ENCODE assay signal across 28 cellular contexts in the genomic region with DNA sequence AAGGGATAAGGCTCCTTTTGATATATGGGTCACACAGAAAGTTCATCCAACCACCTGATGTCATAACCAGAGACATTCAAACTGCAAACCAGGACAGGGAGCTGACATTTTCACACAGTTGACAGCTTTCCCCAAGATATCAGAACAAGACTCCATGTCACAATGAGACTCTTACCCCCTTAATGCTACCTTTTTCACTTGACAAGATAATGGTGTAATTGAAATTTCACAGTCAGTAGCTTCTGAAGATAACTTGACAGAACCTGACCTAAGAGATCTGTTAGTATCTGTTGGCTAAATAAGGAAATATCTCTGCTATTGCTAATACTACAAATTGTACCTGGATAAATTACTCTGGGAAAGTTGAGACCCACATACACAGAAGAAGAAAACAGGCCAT.
"Had no signal": no experiment of that assay in that cellular context is flagged by ENCODE, and none has a peak within 500 bp of the region (broad histone marks: within the 10 kb centered on the region; RNA-seq: fewer than 3 reads in every experiment).

No MANE protein-coding gene starts in this region.

- DNase-seq: activated CD4-positive, alpha-beta memory T cell treated with anti-CD3 and anti-CD28 coated beads for 36 hours; activated CD4-positive, alpha-beta T cell treated with anti-CD3 and anti-CD28 coated beads for 36 hours; activated CD4-positive, alpha-beta T cell treated with anti-CD3 and anti-CD28 coated beads, Interleukin-2, amount 10 ng/mL, durations not matched to agents 24 days and 14 days; activated CD4-positive, CD25-positive, alpha-beta regulatory T cell; activated CD4-positive, CD25-positive, alpha-beta regulatory T cell treated with anti-CD3 and anti-CD28 coated beads, Interleukin-2, amount 50 U/mL, for 72 hours; activated CD8-positive, alpha-beta memory T cell treated with anti-CD3 and anti-CD28 coated beads, Interleukin-2, amount 10 ng/mL, durations not matched to agents 7 days and 5 days; activated CD8-positive, alpha-beta memory T cell treated with anti-CD3 and anti-CD28 coated beads, Interleukin-2, amount 50 U/mL, for 4 hours; activated CD8-positive, alpha-beta T cell treated with anti-CD3 and anti-CD28 coated beads, Interleukin-2, amount 10 ng/mL, durations not matched to agents 7 days and 5 days; activated effector memory CD4-positive, alpha-beta T cell treated with anti-CD3 and anti-CD28 coated beads, Interleukin-2, amount 50 U/mL, for 16 hours; activated naive CD4-positive, alpha-beta T cell treated with anti-CD3 and anti-CD28 coated beads for 36 hours; activated naive CD8-positive, alpha-beta T cell treated with anti-CD3 and anti-CD28 coated beads for 36 hours; activated naive CD8-positive, alpha-beta T cell treated with anti-CD3 and anti-CD28 coated beads, Interleukin-2, amount 50 U/mL, for 24 hours; activated T-cell treated with anti-CD3 and anti-CD28 coated beads, Interleukin-2, amount 50 U/mL, for 1 hour; activated T-cell treated with anti-CD3 and anti-CD28 coated beads, Interleukin-2, amount 50 U/mL, for 48 hours; adrenal gland; amygdala; aorta; body of pancreas; dorsolateral prefrontal cortex; effector memory CD4-positive, alpha-beta T cell; erythroblast; foreskin keratinocyte; gastrocnemius medialis; glutamatergic neuron; heart left ventricle; T-helper 2 cell had no signal

- H3K27ac ChIP-seq: adrenal gland, body of pancreas, coronary artery, dorsolateral prefrontal cortex, esophagus muscularis mucosa, foreskin keratinocyte, gastrocnemius medialis, heart left ventricle had no signal

- H3K27me3 ChIP-seq: adrenal gland, body of pancreas, dorsolateral prefrontal cortex, esophagus muscularis mucosa, foreskin keratinocyte, gastrocnemius medialis, heart left ventricle had no signal

- H3K36me3 ChIP-seq: adrenal gland, esophagus muscularis mucosa, gastrocnemius medialis, heart left ventricle had no signal

- H3K4me3 ChIP-seq: adrenal gland, body of pancreas, coronary artery, dorsolateral prefrontal cortex, esophagus muscularis mucosa, gastrocnemius medialis, heart left ventricle had no signal

- H3K9me3 ChIP-seq: adrenal gland, body of pancreas, esophagus muscularis mucosa, gastrocnemius medialis had no signal

- ATAC-seq: activated CD4-positive, alpha-beta T cell treated with anti-CD3 and anti-CD28 coated beads for 36 hours; activated CD8-positive, alpha-beta memory T cell treated with anti-CD3 and anti-CD28 coated beads, Interleukin-2, amount 10 ng/mL, durations not matched to agents 7 days and 5 days; activated CD8-positive, alpha-beta T cell treated with anti-CD3 and anti-CD28 coated beads, Interleukin-2, amount 10 ng/mL, durations not matched to agents 7 days and 5 days; activated naive CD8-positive, alpha-beta T cell treated with anti-CD3 and anti-CD28 coated beads, Interleukin-2, amount 50 U/mL, for 24 hours; body of pancreas; foreskin keratinocyte; gastrocnemius medialis; heart left ventricle had no signal

- H3K4me1 ChIP-seq: adrenal gland, body of pancreas, esophagus muscularis mucosa, foreskin keratinocyte, gastrocnemius medialis, heart left ventricle had no signal
